In genomic region chr19:42064432-42064831, GRCh38 we compare ENCODE assay signal across 21 cellular contexts. TPM values are rescaled to one million over a fixed set of nuclear protein-coding genes. Genes with fewer than 3 reads are reported as not detected.
"Had no signal": no experiment of that assay in that cellular context is flagged by ENCODE, and none has a peak within 500 bp of the region (broad histone marks: within the 10 kb centered on the region; RNA-seq: fewer than 3 reads in every experiment).

No MANE protein-coding gene starts in this region.

- DNase-seq: Kasumi-1, MM.1S, NCI-H1092 treated with DMSO at 0.1 percent for 48 hours, NCI-H1436, NCI-H187, NCI-H2029, NCI-H2081 treated with DMSO at 0.1 percent for 48 hours, NCI-H2171, NCI-H226, NCI-H446, NCI-H510A, NCI-H524 treated with DMSO at 0.1 percent for 48 hours, NCI-H69, NCI-H774, Right ventricle myocardium superior, RPMI8226, SK-N-SH, SW 1271 had no signal

- H3K4me2 ChIP-seq: KMS-11, SK-N-SH had no signal

- H3K9me3 ChIP-seq: SK-N-SH had no signal

- H3K27ac ChIP-seq: KMS-11 had no signal

- H3K9ac ChIP-seq: KMS-11, SK-N-SH had no signal

RNA-seq across cellular contexts. Expression of gene GRIK5, which starts 5.6 kb away (rescaled TPM):
- total RNA-seq: HT-29, SK-MEL-5 had no signal
